In genomic region chr2:202374383-202374782, GRCh38 we compare ENCODE assay signal across 1 cellular context.
A peak's percentile ranks its signal among the peaks of the same experiment; 100 is the strongest.
TF ChIP-seq lines count a peak whose summit lies in the region.

No MANE protein-coding gene starts in this region.

TF ChIP-seq in GM12878, 131 proteins besides CTCF, POLR2A, EP300 and RAD21:
- TF ChIP-seq MLLT1 (IDR thresholded peaks at IDR 0.05), result 0 out of 2 replicates have a peak, but pooled peaks have one; percentile 34
